14 cellular contexts compared by ENCODE assay signal in genomic region chr11:114081641-114082414, GRCh38. TPM values are rescaled to one million over a fixed set of nuclear protein-coding genes. Genes with fewer than 3 reads are reported as not detected.
A peak's percentile ranks its signal among the peaks of the same experiment; 100 is the strongest.
DNase-seq lines count a peak whose midpoint lies in the region; ATAC-seq, FAIRE-seq and TF ChIP-seq lines count a peak whose summit lies in the region.
"Had no signal": no experiment of that assay in that cellular context is flagged by ENCODE, and none has a peak within 500 bp of the region (broad histone marks: within the 10 kb centered on the region; RNA-seq: fewer than 3 reads in every experiment).

No MANE protein-coding gene starts in this region.

- no peaks in the 10 kb centered on the region for H3K36me3 ChIP-seq in BLaER1
- H3K36me3 ChIP-seq in ovary = no peaks in the 10 kb centered on the region

- peaks cover 3% of the 10 kb centered on the region for H3K9me3 Mint-ChIP-seq in glutamatergic neuron (ENCODE audit: unreplicated experiment)
- H3K9me3 Mint-ChIP-seq: WTC11 had no signal

- peaks cover 6% of the 10 kb centered on the region for H3K27me3 Mint-ChIP-seq in T-helper 17 cell
- peaks cover 3% of the 10 kb centered on the region for H3K27me3 Mint-ChIP-seq in glutamatergic neuron (ENCODE audit: unreplicated experiment)

- H3K27ac Mint-ChIP-seq in T-helper 17 cell (peak overlapping the region; percentile 99), glutamatergic neuron (ENCODE audit: unreplicated experiment) (no peak overlapping the region)
- H3K27ac Mint-ChIP-seq: WTC11 had no signal

- ATAC-seq in T-helper 17 cell = no peak
- ATAC-seq in HG03442 (IDR thresholded peaks at IDR 0.05; ENCODE audit: unreplicated experiment) = no peak
- ATAC-seq: WTC11 had no signal

- peak overlapping the region; percentile 6; the same call in 1 of the 2 replicates for H3K4me2 ChIP-seq in BLaER1

- no peak overlapping the region for H3K4me3 ChIP-seq in BLaER1
- H3K4me3 ChIP-seq in ovary = no peak overlapping the region

- peaks cover 2% of the 10 kb centered on the region for H3K36me3 Mint-ChIP-seq in T-helper 17 cell (ENCODE audit: low read depth)
- H3K36me3 Mint-ChIP-seq in glutamatergic neuron (ENCODE audit: unreplicated experiment) = no peaks in the 10 kb centered on the region
- H3K36me3 Mint-ChIP-seq: WTC11 had no signal

- H3K4me1 Mint-ChIP-seq in T-helper 17 cell = peaks cover 70% of the 10 kb centered on the region
- H3K4me1 Mint-ChIP-seq in glutamatergic neuron (ENCODE audit: low read depth, unreplicated experiment) = peaks cover 21% of the 10 kb centered on the region

- no peak for FAIRE-seq in HTR-8/SVneo (lab: Jason Lieb, UNC)
- FAIRE-seq: GM19239, keratinocyte had no signal

- no peak for TF ChIP-seq EP300 in ovary (IDR thresholded peaks at IDR 0.05)

- H3K27ac ChIP-seq in BLaER1 = no peak overlapping the region
- peak overlapping the region; percentile 35 to 69 for H3K27ac ChIP-seq in ovary

- H3K9ac ChIP-seq in BLaER1 = no peak overlapping the region

- no peak for DNase-seq in T-helper 17 cell
- no peak for DNase-seq in glutamatergic neuron
- DNase-seq in ovary = peak in 3 of 5 donors; percentile 31 to 53 (median 39)
- DNase-seq in DMS79 (lab: John Stamatoyannopoulos, UW) = no peak
- no peak for DNase-seq in HTR-8/SVneo (ENCODE audit: insufficient read length, low spot score)
- no peak for DNase-seq in activated effector memory CD4-positive, alpha-beta T cell treated with Interleukin-2 at 50 U/mL for 16 hours
- DNase-seq: NCI-H146, retina had no signal

- H3K9me3 ChIP-seq in BLaER1 (no peaks in the 10 kb centered on the region), T-helper 17 cell (ENCODE audit: control insufficient read depth, low read length, poor library complexity, severe bottlenecking) (no peaks in the 10 kb centered on the region), ovary (no peaks in the 10 kb centered on the region)

- intact Hi-C loops in ovary (cut with DNase I) = loop anchor here in 2 of 4 donors (5.0 kb wide), 2 partner anchors 80 to 90 kb away; no protein-coding TSS in a partner anchor

- H3K4me3 Mint-ChIP-seq in T-helper 17 cell (no peak overlapping the region), glutamatergic neuron (ENCODE audit: unreplicated experiment) (peak overlapping the region; percentile 3)
- H3K4me3 Mint-ChIP-seq: WTC11 had no signal

- no peak for TF ChIP-seq POLR2A in ovary (IDR thresholded peaks at IDR 0.05)

- 27 to 38% (median 32%) methylated on average over 9 of the region's 9 CpGs for WGBS in ovary, 3 donors

- H3K27me3 ChIP-seq in BLaER1 (no peaks in the 10 kb centered on the region), ovary (no peaks in the 10 kb centered on the region)

- H4K20me1 ChIP-seq in BLaER1 = no peaks in the 10 kb centered on the region

- H3K4me1 ChIP-seq in BLaER1 (peaks cover 40% of the 10 kb centered on the region), ovary (ENCODE audit: insufficient read depth) (peaks cover 45% of the 10 kb centered on the region)

- TF ChIP-seq CTCF in glutamatergic neuron (IDR thresholded peaks at IDR 0.05; ENCODE audit: partially characterized antibody, unreplicated experiment) = no peak
- TF ChIP-seq CTCF in ovary (IDR thresholded peaks at IDR 0.05) = no peak

RNA-seq across cellular contexts. Expression of gene ZBTB16, which starts 22.3 kb away (rescaled TPM):
- total RNA-seq in T-helper 17 cell = 10 to 100 TPM; 17.2 to 20.7 TPM
- total RNA-seq in glutamatergic neuron (ENCODE audit: unreplicated experiment) = 9.0 TPM
- total RNA-seq in ovary = 100 to 1,000 TPM in 3 of 7 donors, 10 to 100 TPM in 4; 12.7 to 160 (median 94.6) TPM
- 10 to 100 TPM; 20.0 to 41.4 TPM for polyA plus RNA-seq in ovary
- total RNA-seq: OCI-LY7 had no signal

Comparison
In these comparisons a context has a peak if more than half of its experiments do, and no peak if none do; other contexts are left out.
1. DNase-seq: peak in ovary (3 of 5); none in T-helper 17 cell (0 of 3), glutamatergic neuron (single experiment), DMS79 (single experiment), HTR-8/SVneo (single experiment) and activated effector memory CD4-positive, alpha-beta T cell treated with Interleukin-2 at 50 U/mL for 16 hours (single experiment).